19 cellular contexts compared by ENCODE assay signal in genomic region chr6:157961116-157961515, GRCh38. TPM values are rescaled to one million over a fixed set of nuclear protein-coding genes. Genes with fewer than 3 reads are reported as not detected.
DNase-seq lines count a peak whose midpoint lies in the region; ATAC-seq and TF ChIP-seq lines count a peak whose summit lies in the region.
"Had no signal": no experiment of that assay in that cellular context is flagged by ENCODE, and none has a peak within 500 bp of the region (broad histone marks: within the 10 kb centered on the region; RNA-seq: fewer than 3 reads in every experiment).

No MANE protein-coding gene starts in this region.

- H3K4me3 ChIP-seq in epithelial cell of esophagus (ENCODE audit: low read length) = no peak overlapping the region
- no peak overlapping the region for H3K4me3 ChIP-seq in trophoblast cell (ENCODE audit: low read depth, low read length)
- H3K4me3 ChIP-seq in transverse colon = no peak overlapping the region
- H3K4me3 ChIP-seq in lower leg skin (ENCODE audit: low read depth, poor library complexity, severe bottlenecking) = no peak overlapping the region
- H3K4me3 ChIP-seq: GM23248, PC-9 had no signal

- H3K9me3 ChIP-seq in trophoblast cell (ENCODE audit: insufficient read depth, low read depth, low read length) (peaks cover 3% of the 10 kb centered on the region), transverse colon (peaks cover 17 to 23% of the 10 kb centered on the region in 2 donors)

- POLR2A ChIA-PET in WTC11 (lab: Charles Lee) = no interaction called here

- no peak overlapping the region for H3K4me2 ChIP-seq in trophoblast cell (ENCODE audit: low read length)
- H3K4me2 ChIP-seq: PC-9 had no signal

- peaks cover 30% of the 10 kb centered on the region for H3K9me3 Mint-ChIP-seq in WTC11

- no peaks in the 10 kb centered on the region for H3K4me1 ChIP-seq in trophoblast cell (ENCODE audit: control insufficient read depth in 1 of 2, insufficient read depth in 2 of 2, low read length in 2 of 2)
- peaks cover 0 to 35% (median 9%) of the 10 kb centered on the region in 4 donors for H3K4me1 ChIP-seq in transverse colon

- CTCF ChIA-PET in WTC11 (lab: Charles Lee) = no interaction called here

- TF ChIP-seq POLR2A in transverse colon (IDR thresholded peaks at IDR 0.05) (no peak), lower leg skin (IDR thresholded peaks at IDR 0.05) (no peak)

- H3K18ac ChIP-seq in trophoblast cell (ENCODE audit: low read length) = no peak overlapping the region

- no peak overlapping the region for H3K23ac ChIP-seq in trophoblast cell (ENCODE audit: low read length)

- no peak overlapping the region for H2BK120ac ChIP-seq in trophoblast cell (ENCODE audit: insufficient read depth, low read length, poor library complexity)

- H3K9ac ChIP-seq in trophoblast cell (ENCODE audit: low read length) = no peak overlapping the region
- H3K9ac ChIP-seq: GM23248 had no signal

- H3K4me3 Mint-ChIP-seq in WTC11 = no peak overlapping the region
- H3K4me3 Mint-ChIP-seq: CD14-positive monocyte, HFFc6 had no signal

- DNase-seq in activated CD8-positive, alpha-beta memory T cell treated with anti-CD3 and anti-CD28 coated beads for 24 hours = peak; percentile 43
- DNase-seq in activated CD8-positive, alpha-beta memory T cell treated with anti-CD3 and anti-CD28 coated beads, Interleukin-2, amount 50 U/mL, for 48 hours = no peak
- DNase-seq in WTC11 (ENCODE audit: low spot score) = no peak
- peak; percentile 76 for DNase-seq in epithelial cell of esophagus (ENCODE audit: low read depth)
- no peak for DNase-seq in trophoblast cell
- no peak for DNase-seq in GM10266 (ENCODE audit: extremely low spot score)
- no peak for DNase-seq in transverse colon
- no peak for DNase-seq in lower leg skin (ENCODE audit: low spot score in 2 of 2)
- DNase-seq: 8988T, DMS 273 treated with DMSO at 0.1 percent for 48 hours, GDM1, GM23248, HFFc6, NCI-H1417 treated with DMSO at 0.1 percent for 48 hours, NCI-H187 treated with DMSO at 0.1 percent for 48 hours, NCI-H345, NCI-H524 treated with DMSO at 0.1 percent for 48 hours, PC-9 had no signal

- peaks cover 2% of the 10 kb centered on the region; the same call in 1 of the 2 replicates for H3K27me3 Mint-ChIP-seq in WTC11 (ENCODE audit: low read depth)

- H4K8ac ChIP-seq in trophoblast cell (ENCODE audit: low read depth, low read length) = no peak overlapping the region

- H3K4ac ChIP-seq in trophoblast cell (ENCODE audit: low read depth, low read length) = no peak overlapping the region

- H2BK12ac ChIP-seq in trophoblast cell (ENCODE audit: low read length) = no peak overlapping the region

- in situ Hi-C loops in transverse colon (cut with MboI; ENCODE audit: low pct_ligation_motif_present in 1 of 4, low pct_unique_long_range_greater_than_20kb in 1 of 4, low sequenced_read_pairs in 3 of 4) = no loop called here

- H2BK5ac ChIP-seq in trophoblast cell (ENCODE audit: low read depth, low read length, poor library complexity) = no peak overlapping the region

- H3K36me3 Mint-ChIP-seq in WTC11 = peaks cover 29% of the 10 kb centered on the region
- H3K36me3 Mint-ChIP-seq: CD14-positive monocyte had no signal

- H2AK5ac ChIP-seq in trophoblast cell (ENCODE audit: low read length) = peak overlapping the region; percentile 42

- H3K27me3 ChIP-seq in trophoblast cell (ENCODE audit: insufficient read depth, low read length) (no peaks in the 10 kb centered on the region), transverse colon (no peaks in the 10 kb centered on the region)

- no peak for ATAC-seq in WTC11

- no CpG with 5 or more reads among the region's 5 CpGs for WGBS in trophoblast cell (ENCODE audit: extremely low coverage, insufficient coverage, insufficient read length)
- 80 to 93% methylated on average over 4 to 5 of the region's 5 CpGs for WGBS in transverse colon (ENCODE audit: low coverage in 1 of 2), 2 donors
- WGBS in lower leg skin, 2 donors = 66 to 70% methylated on average over 5 of the region's 5 CpGs

- H4K12ac ChIP-seq in trophoblast cell (ENCODE audit: low read depth, low read length) = no peak overlapping the region

- TF ChIP-seq CTCF in WTC11 (IDR thresholded peaks at IDR 0.05) = no peak
- no peak for TF ChIP-seq CTCF in epithelial cell of esophagus (IDR thresholded peaks at IDR 0.05; ENCODE audit: insufficient read depth, low read depth, low read length, missing control alignments)
- TF ChIP-seq CTCF in GM10266 (IDR thresholded peaks at IDR 0.05; ENCODE audit: control insufficient read depth, insufficient read depth, low read depth, missing control alignments) = no peak
- no peak for TF ChIP-seq CTCF in transverse colon (IDR thresholded peaks at IDR 0.05)
- no peak for TF ChIP-seq CTCF in lower leg skin (IDR thresholded peaks at IDR 0.05)

- H4K91ac ChIP-seq in trophoblast cell (ENCODE audit: low read depth, low read length) = no peak overlapping the region

- TF ChIP-seq EP300 in transverse colon (IDR thresholded peaks at IDR 0.05; ENCODE audit: low read depth) = no peak

- H3K79me2 ChIP-seq in trophoblast cell (ENCODE audit: control insufficient read depth, insufficient read depth, low read length, poor library complexity) = no peaks in the 10 kb centered on the region

- H3K14ac ChIP-seq in trophoblast cell (ENCODE audit: low read length) = no peak overlapping the region

- H3K27ac ChIP-seq in trophoblast cell (ENCODE audit: low read depth, low read length) (no peak overlapping the region), transverse colon (no peak overlapping the region)
- H3K27ac ChIP-seq: GM23248, PC-9 had no signal

- H3K4me1 Mint-ChIP-seq in WTC11 = peaks cover 19% of the 10 kb centered on the region

- no peaks in the 10 kb centered on the region for H3K79me1 ChIP-seq in trophoblast cell (ENCODE audit: low read length)

- intact Hi-C loops in transverse colon (cut with DNase I; ENCODE audit: low total_unique reads) = no loop called here
- intact Hi-C loops in lower leg skin (cut with DNase I; ENCODE audit: low total_unique reads) = no loop called here

- no peaks in the 10 kb centered on the region for H3K36me3 ChIP-seq in trophoblast cell (ENCODE audit: control insufficient read depth in 1 of 2, insufficient read depth in 2 of 2, low read length in 2 of 2)
- H3K36me3 ChIP-seq in transverse colon = no peaks in the 10 kb centered on the region

- H2AFZ ChIP-seq in trophoblast cell (ENCODE audit: insufficient read depth, low read length, poor library complexity) = no peak overlapping the region
- H2AFZ ChIP-seq: GM23248, PC-9 had no signal

- 0 out of 2 replicates have a peak overlapping the region, but pooled peaks have one; percentile 38 for H3K27ac Mint-ChIP-seq in WTC11
- H3K27ac Mint-ChIP-seq: CD14-positive monocyte, HFFc6 had no signal

TF ChIP-seq in WTC11, 78 proteins besides CTCF, POLR2A, EP300 and RAD21 (continues in another document):
- TF ChIP-seq ZSCAN18 (CRISPR knock-in tag; IDR thresholded peaks at IDR 0.05) = no peak
- TF ChIP-seq USF1 (CRISPR knock-in tag; IDR thresholded peaks at IDR 0.05) = no peak
- TF ChIP-seq E2F5 (CRISPR knock-in tag; IDR thresholded peaks at IDR 0.05) = no peak
- TF ChIP-seq STAT6 (CRISPR knock-in tag; conservative IDR thresholded peaks at IDR 0.05; ENCODE audit: low read depth) = no peak

RNA-seq across cellular contexts. Expression of gene SYNJ2, which starts 20.5 kb away (rescaled TPM):
- 11.8 to 15.3 TPM (median 12.4 TPM) in 3 replicates for total RNA-seq in WTC11 (2021)
- 22.0 and 25.0 TPM in 2 replicates for polyA plus RNA-seq in trophoblast cell (2013)
- 10 to 100 TPM; 27.8 to 42.6 (median 31.8) TPM for total RNA-seq in transverse colon
- 1 to 10 TPM; 2.6 to 7.5 (median 5.5) TPM for total RNA-seq in lower leg skin

Comparison
In these comparisons a context has a peak if more than half of its experiments do, and no peak if none do; other contexts are left out.
1. DNase-seq: peak in activated CD8-positive, alpha-beta memory T cell treated with anti-CD3 and anti-CD28 coated beads for 24 hours (single experiment) and epithelial cell of esophagus (single experiment); none in activated CD8-positive, alpha-beta memory T cell treated with anti-CD3 and anti-CD28 coated beads, Interleukin-2, amount 50 U/mL, for 48 hours (single experiment), WTC11 (single experiment), trophoblast cell (0 of 2), GM10266 (single experiment), transverse colon (single experiment) and lower leg skin (0 of 2).